Comparison of ENCODE assay signal across 8 cellular contexts in genomic region chr2:23199115-23199918, GRCh38.
DNase-seq lines count a peak whose midpoint lies in the region; ATAC-seq and TF ChIP-seq lines count a peak whose summit lies in the region.

No MANE protein-coding gene starts in this region.

- no peaks in the 10 kb centered on the region for H3K9me3 Mint-ChIP-seq in endothelial cell (ENCODE audit: unreplicated experiment)
- H3K9me3 Mint-ChIP-seq in natural killer cell treated with Interleukin-12 subunit alpha and Interleukin-12 subunit beta and Interleukin-15 and Interleukin-18, amount 100 ng/mL, for 72 hours: peaks cover 9% of the 10 kb centered on the region

- peaks cover 6% of the 10 kb centered on the region for H3K4me1 Mint-ChIP-seq in endothelial cell (ENCODE audit: unreplicated experiment)
- H3K4me1 Mint-ChIP-seq in natural killer cell treated with Interleukin-12 subunit alpha and Interleukin-12 subunit beta and Interleukin-15 and Interleukin-18, amount 100 ng/mL, for 72 hours (ENCODE audit: low read depth in 2 of 2): no peaks in the 10 kb centered on the region

- no peak overlapping the region for H3K4me3 ChIP-seq in right cardiac atrium (ENCODE audit: low read length)

- intact Hi-C loops in right cardiac atrium (cut with DNase I): no loop called here

- H3K4me1 ChIP-seq in right cardiac atrium (ENCODE audit: control insufficient read depth, insufficient read depth, low read length): no peaks in the 10 kb centered on the region

- H3K4me3 Mint-ChIP-seq in endothelial cell (ENCODE audit: unreplicated experiment): no peak overlapping the region
- H3K4me3 Mint-ChIP-seq in natural killer cell treated with Interleukin-12 subunit alpha and Interleukin-12 subunit beta and Interleukin-15 and Interleukin-18, amount 100 ng/mL, for 72 hours: no peak overlapping the region

- DNase-seq in AG08395 (ENCODE audit: low spot score) (peak; percentile 11), NCI-H187 treated with DMSO at 0.1 percent for 48 hours (lab: John Stamatoyannopoulos, UW) (peak; percentile 4), endothelial cell (ENCODE audit: low spot score) (no peak), right cardiac atrium (no peak)
- DNase-seq in natural killer cell treated with Interleukin-12 subunit alpha and Interleukin-12 subunit beta and Interleukin-15 and Interleukin-18, amount 100 ng/mL, for 72 hours (ENCODE audit: low spot score): no peak
- no peak for DNase-seq in stimulated activated CD4-positive, alpha-beta T cell treated with anti-CD3 and anti-CD28 coated beads, Interleukin-12 subunit alpha, Interleukin-12 subunit beta, amount 100 ng/mL, for 4 hours

- 82% methylated on average over 7 of the region's 7 CpGs for WGBS in right cardiac atrium

- ATAC-seq in GM18505 (IDR thresholded peaks at IDR 0.05; ENCODE audit: unreplicated experiment) (peak; percentile 64), HG03135 (IDR thresholded peaks at IDR 0.05; ENCODE audit: unreplicated experiment) (no peak), right cardiac atrium (no peak)
- ATAC-seq in natural killer cell treated with Interleukin-12 subunit alpha and Interleukin-12 subunit beta and Interleukin-15 and Interleukin-18, amount 100 ng/mL, for 72 hours: no peak

- no peak overlapping the region for H3K27ac ChIP-seq in right cardiac atrium (ENCODE audit: low read length)

- no peak for TF ChIP-seq POLR2A in GM18505 (IDR thresholded peaks at IDR 0.05; ENCODE audit: borderline replicate concordance, extremely low read depth, insufficient read depth, insufficient read length)

- H3K27me3 Mint-ChIP-seq in endothelial cell (ENCODE audit: unreplicated experiment): no peaks in the 10 kb centered on the region
- H3K27me3 Mint-ChIP-seq in natural killer cell treated with Interleukin-12 subunit alpha and Interleukin-12 subunit beta and Interleukin-15 and Interleukin-18, amount 100 ng/mL, for 72 hours: peaks cover under 1 to 7% of the 10 kb centered on the region in 2 donors

- peaks cover 2% of the 10 kb centered on the region for H3K9me3 ChIP-seq in right cardiac atrium (ENCODE audit: control insufficient read depth, low read length)

- no peaks in the 10 kb centered on the region for H3K27me3 ChIP-seq in right cardiac atrium (ENCODE audit: control insufficient read depth, insufficient read depth)

- TF ChIP-seq CTCF in endothelial cell (IDR thresholded peaks at IDR 0.05; ENCODE audit: unreplicated experiment): peak; percentile 35

- no peaks in the 10 kb centered on the region for H3K36me3 Mint-ChIP-seq in endothelial cell (ENCODE audit: low read depth, unreplicated experiment)
- H3K36me3 Mint-ChIP-seq in natural killer cell treated with Interleukin-12 subunit alpha and Interleukin-12 subunit beta and Interleukin-15 and Interleukin-18, amount 100 ng/mL, for 72 hours: no peaks in the 10 kb centered on the region

- H3K27ac Mint-ChIP-seq in endothelial cell (ENCODE audit: unreplicated experiment): no peak overlapping the region
- no peak overlapping the region for H3K27ac Mint-ChIP-seq in natural killer cell treated with Interleukin-12 subunit alpha and Interleukin-12 subunit beta and Interleukin-15 and Interleukin-18, amount 100 ng/mL, for 72 hours

Comparison
In these comparisons a context has a peak if more than half of its experiments do, and no peak if none do; other contexts are left out.
1. DNase-seq: peak in AG08395 (single experiment) and NCI-H187 treated with DMSO at 0.1 percent for 48 hours (single experiment); none in endothelial cell (single experiment), right cardiac atrium (0 of 3), natural killer cell treated with Interleukin-12 subunit alpha and Interleukin-12 subunit beta and Interleukin-15 and Interleukin-18, amount 100 ng/mL, for 72 hours (single experiment) and stimulated activated CD4-positive, alpha-beta T cell treated with anti-CD3 and anti-CD28 coated beads, Interleukin-12 subunit alpha, Interleukin-12 subunit beta, amount 100 ng/mL, for 4 hours (single experiment).